In the genomic region with DNA sequence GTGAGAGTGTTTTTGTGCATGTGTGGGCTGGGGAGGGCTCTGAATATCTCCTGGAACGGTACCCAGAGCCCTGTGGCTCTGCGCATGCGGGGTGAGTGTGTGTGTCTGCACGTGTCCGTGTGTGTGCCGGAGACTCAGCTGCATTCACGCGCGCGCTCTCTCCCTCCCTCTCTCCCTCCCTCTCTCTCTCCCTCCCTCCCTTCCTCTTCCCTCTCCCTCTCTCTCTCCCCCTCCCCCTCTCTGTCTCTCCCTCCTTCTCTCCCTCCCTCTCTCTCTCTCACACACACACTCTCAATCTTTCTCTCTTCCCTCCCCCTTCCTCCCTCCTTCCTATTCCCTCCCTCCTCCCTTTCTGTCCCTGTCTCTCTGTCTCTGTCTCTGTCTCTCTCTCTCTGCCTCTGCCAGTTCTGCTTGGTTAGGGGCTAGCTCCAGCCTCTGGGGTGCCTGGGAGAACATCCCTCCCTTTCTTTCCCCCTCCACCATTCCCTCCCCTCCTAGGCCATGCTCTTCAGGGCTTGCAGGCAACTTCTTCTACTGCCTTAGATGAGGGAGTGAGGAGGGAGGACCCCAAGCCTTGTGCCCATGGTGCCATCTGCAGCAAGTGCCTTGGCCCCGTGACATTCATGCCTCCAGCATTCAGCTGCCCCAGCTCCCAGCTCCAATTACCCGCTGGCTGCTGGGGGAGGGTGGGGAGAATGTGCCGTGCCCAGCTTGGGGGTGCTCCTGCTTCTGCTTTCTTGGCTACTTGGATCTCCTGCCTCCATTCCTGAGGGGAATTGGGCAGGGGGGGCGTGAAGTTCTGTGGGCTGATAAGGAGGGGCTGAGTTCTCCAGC, we compare ENCODE assay signal across 9 cellular contexts. TPM values are rescaled to one million over a fixed set of nuclear protein-coding genes. Genes with fewer than 3 reads are reported as not detected.
DNase-seq lines count a peak whose midpoint lies in the region; ATAC-seq, FAIRE-seq and TF ChIP-seq lines count a peak whose summit lies in the region.
"Had no signal": no experiment of that assay in that cellular context is flagged by ENCODE, and none has a peak within 500 bp of the region (broad histone marks: within the 10 kb centered on the region; RNA-seq: fewer than 3 reads in every experiment).

No MANE protein-coding gene starts in this region.

- TF ChIP-seq RAD21 in HepG2 (CRISPR knock-in tag; IDR thresholded peaks at IDR 0.05) = no peak

- no peak for TF ChIP-seq POLR2A in HepG2 (IDR thresholded peaks at IDR 0.05; ENCODE audit: insufficient read depth in 1 of 2, low read depth in 2 of 2, low read length in 2 of 2)

- H2AFZ ChIP-seq in HepG2 (ENCODE audit: low read length) (no peak overlapping the region), PC-9 (no peak overlapping the region)

- H3K27me3 ChIP-seq in HepG2 (ENCODE audit: control insufficient read depth in 1 of 2, insufficient read depth in 2 of 2, low read length in 2 of 2) (no peaks in the 10 kb centered on the region), PC-9 (ENCODE audit: insufficient read depth, low read depth) (no peaks in the 10 kb centered on the region)

- H3K79me2 ChIP-seq in HepG2 (ENCODE audit: insufficient read depth, low read length) (peaks cover 6% of the 10 kb centered on the region), PC-9 (ENCODE audit: low read depth) (no peaks in the 10 kb centered on the region)

- no peak for FAIRE-seq in HepG2 (lab: Jason Lieb, UNC)

- no peaks in the 10 kb centered on the region for H3K9me2 ChIP-seq in PC-9 (ENCODE audit: insufficient read depth)

- TF ChIP-seq EP300 in HepG2 (IDR thresholded peaks at IDR 0.05; ENCODE audit: low read depth in 2 of 2, low read length in 2 of 2) (no peak), HepG2 (CRISPR knock-in tag; IDR thresholded peaks at IDR 0.05; ENCODE audit: borderline replicate concordance) (no peak)

- DNase-seq in GM10266 (ENCODE audit: extremely low spot score) (peak; percentile 75), NCI-H2171 (lab: John Stamatoyannopoulos, UW) (peak; percentile 80), cerebellar nuclear complex (lab: John Stamatoyannopoulos, UW) (peak; percentile 83 to 88), HepG2 (ENCODE audit: low spot score) (no peak), PC-9 (no peak)
- peak; percentile 74 to 80 for DNase-seq in activated CD4-positive, alpha-beta T cell treated with anti-CD3 and anti-CD28 coated beads for 24 hours (ENCODE audit: low read depth in 2 of 2)
- DNase-seq in stimulated activated CD4-positive, alpha-beta T cell treated with anti-CD3 and anti-CD28 coated beads, Interleukin-2, amount 100 ng/mL, for 4 hours (ENCODE audit: low read depth) = peak; percentile 87

- peaks cover 96% of the 10 kb centered on the region for H3K4me1 ChIP-seq in HepG2 (ENCODE audit: insufficient read depth, low read length)
- H3K4me1 ChIP-seq in PC-9 (replicated peaks; ENCODE audit: insufficient read depth) = peaks cover 34% of the 10 kb centered on the region

- TF ChIP-seq CTCF in GM10266 (IDR thresholded peaks at IDR 0.05; ENCODE audit: control insufficient read depth, insufficient read depth, low read depth, missing control alignments) (no peak), HepG2 (CRISPR knock-in tag; IDR thresholded peaks at IDR 0.05) (no peak), PC-9 (conservative IDR thresholded peaks at IDR 0.05) (no peak)

- H3K4me3 ChIP-seq in HepG2 (replicated peaks in 1 of 3; ENCODE audit: insufficient read depth in 1 of 3, low read depth in 2 of 3, low read length in 3 of 3) (peak overlapping the region in 1 of 3 experiments; percentile 5; a peak in 1 of 6 replicates), PC-9 (no peak overlapping the region)

- in situ Hi-C loops in HepG2 (cut with HindIII; ENCODE audit: extremely low pct_ligation_motif_present, low pct_unique_long_range_greater_than_20kb) = no loop called here

- BruUV-seq in HepG2 (replicated peaks; lab: Mats Ljungman, UMichigan) (no TSS peak), PC-9 (replicated peaks; lab: Mats Ljungman, UMichigan) (no TSS peak)

- H3K4me2 ChIP-seq in HepG2 (ENCODE audit: low read depth, low read length) = peak overlapping the region; percentile 42
- H3K4me2 ChIP-seq in PC-9 = no peak overlapping the region

- H4K20me1 ChIP-seq in HepG2 (ENCODE audit: insufficient read depth, low read length) (no peaks in the 10 kb centered on the region), PC-9 (ENCODE audit: insufficient read depth) (no peaks in the 10 kb centered on the region; the same call in 1 of the 2 replicates)

- 76% methylated on average over 14 of the region's 14 CpGs for WGBS in HepG2 (ENCODE audit: low lambda C conversion rate)

- intact Hi-C loops in HepG2 (cut with micrococcal nuclease; ENCODE audit: unreplicated experiment) = no loop called here
- intact Hi-C loops in PC-9 (cut with micrococcal nuclease; ENCODE audit: unreplicated experiment) = no loop called here

- POLR2A ChIA-PET in HepG2 (lab: Yijun Ruan, JAX) (no interaction called here), PC-9 (lab: Charles Lee; ENCODE audit: unreplicated experiment) (no interaction called here)

- H3K27ac ChIP-seq in HepG2 (ENCODE audit: extremely low read length, insufficient read depth, low read length) = no peak overlapping the region
- H3K27ac ChIP-seq in PC-9 = no peak overlapping the region

- H3K36me3 ChIP-seq in HepG2 (replicated peaks in 1 of 2; ENCODE audit: control insufficient read depth in 1 of 2, insufficient read depth in 2 of 2, low read length in 2 of 2) = no peaks in the 10 kb centered on the region
- H3K36me3 ChIP-seq in PC-9 (ENCODE audit: low read depth) = no peaks in the 10 kb centered on the region

- CTCF ChIA-PET in HepG2 (lab: Yijun Ruan, JAX; ENCODE audit: low intra/inter-chr PET ratio, low total read pairs) = no interaction called here
- CTCF ChIA-PET in PC-9 (lab: Charles Lee) = no interaction called here

- H3K9me3 ChIP-seq in HepG2 (ENCODE audit: low read length) (no peaks in the 10 kb centered on the region), PC-9 (ENCODE audit: insufficient read depth, low read depth) (no peaks in the 10 kb centered on the region)

- no peak overlapping the region for H3K9ac ChIP-seq in HepG2 (ENCODE audit: insufficient read depth, low read depth, low read length)

- H3F3A ChIP-seq in PC-9 (ENCODE audit: insufficient read depth, low read depth) = peaks cover 10% of the 10 kb centered on the region; the same call in 1 of the 2 replicates

- no peak for ATAC-seq in HepG2
- ATAC-seq in GM19452 (IDR thresholded peaks at IDR 0.05; ENCODE audit: unreplicated experiment) = no peak

RNA-seq across cellular contexts. Expression of gene THRA, which starts 6.4 kb away (rescaled TPM):
- total RNA-seq in HepG2 (2016; rRNA removed; fragmentation: Illumina TruSeq; extraction: Trizol) (9.9 and 10.4 TPM in 2 replicates), PC-9 (2021) (11.4 and 13.9 TPM in 2 replicates)
- 4.9 and 5.0 TPM in 2 replicates for total RNA-seq in HepG2 (2016; cell fraction: cytosol; rRNA removed; fragmentation: Illumina TruSeq; extraction: Trizol; ENCODE audit: low read depth)
- 8.1 and 10.9 TPM in 2 replicates for total RNA-seq in HepG2 (2016; cell fraction: insoluble cytoplasmic fraction; rRNA removed; fragmentation: Illumina TruSeq; extraction: Trizol)
- 12.8 TPM in 2 replicates for total RNA-seq in HepG2 (2016; cell fraction: membrane; rRNA removed; fragmentation: Illumina TruSeq; extraction: Trizol)
- 5.9 and 6.8 TPM in 2 replicates for total RNA-seq in HepG2 (2016; cell fraction: nucleus; rRNA removed; fragmentation: Illumina TruSeq; extraction: Trizol)
- 8.0 and 8.6 TPM in 2 replicates for polyA plus RNA-seq in HepG2 (2011; rRNA removed)
- 7.7 and 8.0 TPM in 2 replicates for polyA plus RNA-seq in HepG2 (2011; cell fraction: cytosol; rRNA removed)
- polyA plus RNA-seq in HepG2 (2011; cell fraction: nucleus; rRNA removed) = 12.1 and 13.6 TPM in 2 replicates
- polyA plus RNA-seq in HepG2 (2012) = 11.6 and 15.5 TPM in 2 replicates
- 4.3 TPM in 2 replicates for polyA plus RNA-seq in HepG2 (2016; cell fraction: cytosol; fragmentation: Illumina TruSeq; extraction: Trizol; ENCODE audit: low read depth)
- 8.0 and 12.4 TPM in 2 replicates for polyA plus RNA-seq in HepG2 (2016; cell fraction: insoluble cytoplasmic fraction; fragmentation: Illumina TruSeq; extraction: Trizol; ENCODE audit: low read depth)
- 9.9 and 10.7 TPM in 2 replicates for polyA plus RNA-seq in HepG2 (2016; cell fraction: membrane; fragmentation: Illumina TruSeq; extraction: Trizol; ENCODE audit: low read depth)
- 11.5 and 12.3 TPM in 2 replicates for polyA plus RNA-seq in HepG2 (2016; cell fraction: nucleus; fragmentation: Illumina TruSeq; extraction: Trizol; ENCODE audit: insufficient read depth, low read depth)
- 14.3 and 17.9 TPM in 2 replicates for polyA minus RNA-seq in HepG2 (2011; rRNA and poly(A)+ RNA removed; ENCODE audit: low replicate concordance)
- polyA minus RNA-seq in HepG2 (2011; cell fraction: cytosol; rRNA and poly(A)+ RNA removed) = 5.3 and 7.4 TPM in 2 replicates
- 7.2 and 7.5 TPM in 2 replicates for polyA minus RNA-seq in HepG2 (2011; cell fraction: nucleus; rRNA and poly(A)+ RNA removed)

RNA-seq across cellular contexts. Expression of gene MED24, which starts 14.9 kb away (rescaled TPM):
- total RNA-seq in HepG2 (2016; rRNA removed; fragmentation: Illumina TruSeq; extraction: Trizol) = 51.1 and 66.5 TPM in 2 replicates
- total RNA-seq in HepG2 (2016; cell fraction: cytosol; rRNA removed; fragmentation: Illumina TruSeq; extraction: Trizol; ENCODE audit: low read depth) = 14.5 and 17.6 TPM in 2 replicates
- 50.7 and 65.1 TPM in 2 replicates for total RNA-seq in HepG2 (2016; cell fraction: insoluble cytoplasmic fraction; rRNA removed; fragmentation: Illumina TruSeq; extraction: Trizol)
- 26.0 and 27.2 TPM in 2 replicates for total RNA-seq in HepG2 (2016; cell fraction: membrane; rRNA removed; fragmentation: Illumina TruSeq; extraction: Trizol)
- 65.1 and 70.6 TPM in 2 replicates for total RNA-seq in HepG2 (2016; cell fraction: nucleus; rRNA removed; fragmentation: Illumina TruSeq; extraction: Trizol)
- 67.7 and 78.0 TPM in 2 replicates for polyA plus RNA-seq in HepG2 (2011; rRNA removed)
- polyA plus RNA-seq in HepG2 (2011; cell fraction: cytosol; rRNA removed) = 28.7 and 32.2 TPM in 2 replicates
- polyA plus RNA-seq in HepG2 (2011; cell fraction: nucleus; rRNA removed) = 613 and 896 TPM in 2 replicates
- polyA plus RNA-seq in HepG2 (2012) = 70.6 and 74.6 TPM in 2 replicates
- polyA plus RNA-seq in HepG2 (2016; cell fraction: cytosol; fragmentation: Illumina TruSeq; extraction: Trizol; ENCODE audit: low read depth) = 9.7 and 12.0 TPM in 2 replicates
- 46.8 and 59.5 TPM in 2 replicates for polyA plus RNA-seq in HepG2 (2016; cell fraction: insoluble cytoplasmic fraction; fragmentation: Illumina TruSeq; extraction: Trizol; ENCODE audit: low read depth)
- polyA plus RNA-seq in HepG2 (2016; cell fraction: membrane; fragmentation: Illumina TruSeq; extraction: Trizol; ENCODE audit: low read depth) = 20.4 and 23.8 TPM in 2 replicates
- 182 and 188 TPM in 2 replicates for polyA plus RNA-seq in HepG2 (2016; cell fraction: nucleus; fragmentation: Illumina TruSeq; extraction: Trizol; ENCODE audit: insufficient read depth, low read depth)
- polyA minus RNA-seq in HepG2 (2011; rRNA and poly(A)+ RNA removed; ENCODE audit: low replicate concordance) = 133 and 240 TPM in 2 replicates
- 49.1 and 58.4 TPM in 2 replicates for polyA minus RNA-seq in HepG2 (2011; cell fraction: cytosol; rRNA and poly(A)+ RNA removed)
- polyA minus RNA-seq in HepG2 (2011; cell fraction: nucleus; rRNA and poly(A)+ RNA removed) = 159 and 161 TPM in 2 replicates
- total RNA-seq in PC-9 (2021) = 67.1 and 67.2 TPM in 2 replicates

RNA-seq across cellular contexts. Expression of gene NR1D1, which starts 31.3 kb away (rescaled TPM):
- total RNA-seq in HepG2 (2016; rRNA removed; fragmentation: Illumina TruSeq; extraction: Trizol) = 1.4 and 2.1 TPM in 2 replicates
- total RNA-seq in HepG2 (2016; cell fraction: cytosol; rRNA removed; fragmentation: Illumina TruSeq; extraction: Trizol; ENCODE audit: low read depth) = 0.88 and 1.1 TPM in 2 replicates
- 1.2 and 1.8 TPM in 2 replicates for total RNA-seq in HepG2 (2016; cell fraction: insoluble cytoplasmic fraction; rRNA removed; fragmentation: Illumina TruSeq; extraction: Trizol)
- total RNA-seq in HepG2 (2016; cell fraction: membrane; rRNA removed; fragmentation: Illumina TruSeq; extraction: Trizol) = 2.2 and 2.4 TPM in 2 replicates
- total RNA-seq in HepG2 (2016; cell fraction: nucleus; rRNA removed; fragmentation: Illumina TruSeq; extraction: Trizol) = 3.4 and 4.3 TPM in 2 replicates
- 2.7 and 3.6 TPM in 2 replicates for polyA plus RNA-seq in HepG2 (2011; rRNA removed)
- 1.5 and 1.6 TPM in 2 replicates for polyA plus RNA-seq in HepG2 (2011; cell fraction: cytosol; rRNA removed)
- polyA plus RNA-seq in HepG2 (2011; cell fraction: nucleus; rRNA removed) = 20.3 and 22.7 TPM in 2 replicates
- 11.1 and 19.6 TPM in 2 replicates for polyA plus RNA-seq in HepG2 (2012)
- 0.95 and 1.1 TPM in 2 replicates for polyA plus RNA-seq in HepG2 (2016; cell fraction: cytosol; fragmentation: Illumina TruSeq; extraction: Trizol; ENCODE audit: low read depth)
- 3.8 and 5.8 TPM in 2 replicates for polyA plus RNA-seq in HepG2 (2016; cell fraction: insoluble cytoplasmic fraction; fragmentation: Illumina TruSeq; extraction: Trizol; ENCODE audit: low read depth)
- polyA plus RNA-seq in HepG2 (2016; cell fraction: membrane; fragmentation: Illumina TruSeq; extraction: Trizol; ENCODE audit: low read depth) = 2.5 and 3.4 TPM in 2 replicates
- 9.5 and 10.0 TPM in 2 replicates for polyA plus RNA-seq in HepG2 (2016; cell fraction: nucleus; fragmentation: Illumina TruSeq; extraction: Trizol; ENCODE audit: insufficient read depth, low read depth)
- 3.3 and 6.7 TPM in 2 replicates for polyA minus RNA-seq in HepG2 (2011; rRNA and poly(A)+ RNA removed; ENCODE audit: low replicate concordance)
- polyA minus RNA-seq in HepG2 (2011; cell fraction: cytosol; rRNA and poly(A)+ RNA removed) = 4.5 and 6.5 TPM in 2 replicates
- 7.6 and 8.1 TPM in 2 replicates for polyA minus RNA-seq in HepG2 (2011; cell fraction: nucleus; rRNA and poly(A)+ RNA removed)
- 9.3 and 10.7 TPM in 2 replicates for total RNA-seq in PC-9 (2021)

RNA-seq across cellular contexts. Expression of gene MSL1, which starts 52.6 kb away (rescaled TPM):
- total RNA-seq in HepG2 (2016; rRNA removed; fragmentation: Illumina TruSeq; extraction: Trizol) = 76.1 and 88.5 TPM in 2 replicates
- 23.3 and 23.6 TPM in 2 replicates for total RNA-seq in HepG2 (2016; cell fraction: cytosol; rRNA removed; fragmentation: Illumina TruSeq; extraction: Trizol; ENCODE audit: low read depth)
- total RNA-seq in HepG2 (2016; cell fraction: insoluble cytoplasmic fraction; rRNA removed; fragmentation: Illumina TruSeq; extraction: Trizol) = 62.6 and 89.2 TPM in 2 replicates
- total RNA-seq in HepG2 (2016; cell fraction: membrane; rRNA removed; fragmentation: Illumina TruSeq; extraction: Trizol) = 50.5 and 57.1 TPM in 2 replicates
- total RNA-seq in HepG2 (2016; cell fraction: nucleus; rRNA removed; fragmentation: Illumina TruSeq; extraction: Trizol) = 82.0 and 93.0 TPM in 2 replicates
- 54.6 and 63.8 TPM in 2 replicates for polyA plus RNA-seq in HepG2 (2011; rRNA removed)
- polyA plus RNA-seq in HepG2 (2011; cell fraction: cytosol; rRNA removed) = 19.7 and 28.8 TPM in 2 replicates
- 90.9 and 114 TPM in 2 replicates for polyA plus RNA-seq in HepG2 (2011; cell fraction: nucleus; rRNA removed)
- 89.3 and 98.8 TPM in 2 replicates for polyA plus RNA-seq in HepG2 (2012)
- 10.1 and 10.5 TPM in 2 replicates for polyA plus RNA-seq in HepG2 (2016; cell fraction: cytosol; fragmentation: Illumina TruSeq; extraction: Trizol; ENCODE audit: low read depth)
- 77.5 and 94.3 TPM in 2 replicates for polyA plus RNA-seq in HepG2 (2016; cell fraction: insoluble cytoplasmic fraction; fragmentation: Illumina TruSeq; extraction: Trizol; ENCODE audit: low read depth)
- 34.7 and 36.6 TPM in 2 replicates for polyA plus RNA-seq in HepG2 (2016; cell fraction: membrane; fragmentation: Illumina TruSeq; extraction: Trizol; ENCODE audit: low read depth)
- polyA plus RNA-seq in HepG2 (2016; cell fraction: nucleus; fragmentation: Illumina TruSeq; extraction: Trizol; ENCODE audit: insufficient read depth, low read depth) = 173 TPM in 2 replicates
- 21.1 and 21.8 TPM in 2 replicates for polyA minus RNA-seq in HepG2 (2011; rRNA and poly(A)+ RNA removed; ENCODE audit: low replicate concordance)
- polyA minus RNA-seq in HepG2 (2011; cell fraction: cytosol; rRNA and poly(A)+ RNA removed) = 50.3 and 50.4 TPM in 2 replicates
- 107 and 131 TPM in 2 replicates for polyA minus RNA-seq in HepG2 (2011; cell fraction: nucleus; rRNA and poly(A)+ RNA removed)
- 56.8 and 61.8 TPM in 2 replicates for total RNA-seq in PC-9 (2021)

RNA-seq across cellular contexts. Expression of gene CSF3, which starts 53.9 kb away (rescaled TPM):
- total RNA-seq in HepG2 (2016; rRNA removed; fragmentation: Illumina TruSeq; extraction: Trizol) (not detected in 2 replicates), PC-9 (2021) (not detected in 2 replicates)
- total RNA-seq in HepG2 (2016; cell fraction: cytosol; rRNA removed; fragmentation: Illumina TruSeq; extraction: Trizol; ENCODE audit: low read depth) = not detected in 2 replicates
- not detected in 2 replicates for total RNA-seq in HepG2 (2016; cell fraction: insoluble cytoplasmic fraction; rRNA removed; fragmentation: Illumina TruSeq; extraction: Trizol)
- total RNA-seq in HepG2 (2016; cell fraction: membrane; rRNA removed; fragmentation: Illumina TruSeq; extraction: Trizol) = not detected in 2 replicates
- total RNA-seq in HepG2 (2016; cell fraction: nucleus; rRNA removed; fragmentation: Illumina TruSeq; extraction: Trizol) = not detected in 2 replicates
- 0.07 and 0.09 TPM in 2 replicates for polyA plus RNA-seq in HepG2 (2011; rRNA removed)
- 0.03 and 0.12 TPM in 2 replicates for polyA plus RNA-seq in HepG2 (2011; cell fraction: cytosol; rRNA removed)
- polyA plus RNA-seq in HepG2 (2011; cell fraction: nucleus; rRNA removed) = 0.23 and 0.47 TPM in 2 replicates
- not detected in 2 replicates for polyA plus RNA-seq in HepG2 (2012)
- not detected in 2 replicates for polyA plus RNA-seq in HepG2 (2016; cell fraction: cytosol; fragmentation: Illumina TruSeq; extraction: Trizol; ENCODE audit: low read depth)
- polyA plus RNA-seq in HepG2 (2016; cell fraction: insoluble cytoplasmic fraction; fragmentation: Illumina TruSeq; extraction: Trizol; ENCODE audit: low read depth) = not detected in 2 replicates
- polyA plus RNA-seq in HepG2 (2016; cell fraction: membrane; fragmentation: Illumina TruSeq; extraction: Trizol; ENCODE audit: low read depth) = not detected in 2 replicates
- polyA plus RNA-seq in HepG2 (2016; cell fraction: nucleus; fragmentation: Illumina TruSeq; extraction: Trizol; ENCODE audit: insufficient read depth, low read depth) = 0.39 TPM in 1 of 2 replicates, not detected in the other
- polyA minus RNA-seq in HepG2 (2011; rRNA and poly(A)+ RNA removed; ENCODE audit: low replicate concordance) = 0.40 TPM in 1 of 2 replicates, not detected in the other
- polyA minus RNA-seq in HepG2 (2011; cell fraction: cytosol; rRNA and poly(A)+ RNA removed) = not detected in 2 replicates
- polyA minus RNA-seq in HepG2 (2011; cell fraction: nucleus; rRNA and poly(A)+ RNA removed) = not detected in 2 replicates
- total RNA-seq: subcutaneous adipose tissue had no signal

Comparison
In these comparisons a context has a peak if more than half of its experiments do, and no peak if none do; other contexts are left out.
1. DNase-seq: peak in GM10266 (single experiment), NCI-H2171 (single experiment), activated CD4-positive, alpha-beta T cell treated with anti-CD3 and anti-CD28 coated beads for 24 hours (2 of 2), cerebellar nuclear complex (2 of 2) and stimulated activated CD4-positive, alpha-beta T cell treated with anti-CD3 and anti-CD28 coated beads, Interleukin-2, amount 100 ng/mL, for 4 hours (single experiment); none in HepG2 (single experiment) and PC-9 (0 of 2).